ENCODE assay signal across 1 cellular context in the genomic region with DNA sequence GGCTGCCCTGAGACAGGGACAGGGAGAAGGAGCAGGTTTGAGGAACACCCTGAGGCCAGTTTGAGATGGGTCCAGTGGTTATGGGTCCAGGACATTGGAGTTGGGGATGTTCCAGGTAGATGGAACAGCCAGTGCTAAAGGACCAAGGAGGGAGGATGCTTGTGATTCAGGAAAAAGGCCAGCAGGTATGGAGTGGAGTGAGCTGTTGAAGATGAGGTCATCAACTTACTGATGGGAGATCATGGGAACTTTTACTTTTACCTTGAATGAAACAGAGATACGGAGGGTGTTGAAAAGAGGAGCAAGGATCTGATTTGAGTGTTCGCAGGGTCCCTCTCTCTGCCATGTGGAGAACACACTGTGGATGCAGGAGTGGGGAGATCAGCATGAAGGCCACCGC.
A peak's percentile ranks its signal among the peaks of the same experiment; 100 is the strongest.
TF ChIP-seq lines count a peak whose summit lies in the region.

No MANE protein-coding gene starts in this region.

TF ChIP-seq in HEK293, 187 proteins besides CTCF, POLR2A, EP300 and RAD21 (continued from another document):
- TF ChIP-seq SALL2 (tag by site-specific recombination; IDR thresholded peaks at IDR 0.05; ENCODE audit: borderline replicate concordance): peak; percentile 38; the same call in 1 of the 2 replicates
- TF ChIP-seq, protein P1, sequence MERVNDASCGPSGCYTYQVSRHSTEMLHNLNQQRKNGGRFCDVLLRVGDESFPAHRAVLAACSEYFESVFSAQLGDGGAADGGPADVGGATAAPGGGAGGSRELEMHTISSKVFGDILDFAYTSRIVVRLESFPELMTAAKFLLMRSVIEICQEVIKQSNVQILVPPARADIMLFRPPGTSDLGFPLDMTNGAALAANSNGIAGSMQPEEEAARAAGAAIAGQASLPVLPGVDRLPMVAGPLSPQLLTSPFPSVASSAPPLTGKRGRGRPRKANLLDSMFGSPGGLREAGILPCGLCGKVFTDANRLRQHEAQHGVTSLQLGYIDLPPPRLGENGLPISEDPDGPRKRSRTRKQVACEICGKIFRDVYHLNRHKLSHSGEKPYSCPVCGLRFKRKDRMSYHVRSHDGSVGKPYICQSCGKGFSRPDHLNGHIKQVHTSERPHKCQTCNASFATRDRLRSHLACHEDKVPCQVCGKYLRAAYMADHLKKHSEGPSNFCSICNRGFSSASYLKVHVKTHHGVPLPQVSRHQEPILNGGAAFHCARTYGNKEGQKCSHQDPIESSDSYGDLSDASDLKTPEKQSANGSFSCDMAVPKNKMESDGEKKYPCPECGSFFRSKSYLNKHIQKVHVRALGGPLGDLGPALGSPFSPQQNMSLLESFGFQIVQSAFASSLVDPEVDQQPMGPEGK (tag by site-specific recombination; IDR thresholded peaks at IDR 0.05): 0 out of 2 replicates have a peak, but pooled peaks have one; percentile 15
- TF ChIP-seq ZNF629 (tag by site-specific recombination; IDR thresholded peaks at IDR 0.05): 0 out of 2 replicates have a peak, but pooled peaks have one; percentile 48
- no peak for TF ChIP-seq ZNF274 (IDR thresholded peaks at IDR 0.05; ENCODE audit: low read length)
- no peak for TF ChIP-seq ZNF274 (tag by site-specific recombination; IDR thresholded peaks at IDR 0.05; ENCODE audit: borderline replicate concordance)
- TF ChIP-seq ZNF112 (tag by site-specific recombination; IDR thresholded peaks at IDR 0.05): no peak
- peak; percentile 52; the same call in 1 of the 2 replicates for TF ChIP-seq ZNF169 (tag by site-specific recombination; IDR thresholded peaks at IDR 0.05)
- TF ChIP-seq, protein P2, sequence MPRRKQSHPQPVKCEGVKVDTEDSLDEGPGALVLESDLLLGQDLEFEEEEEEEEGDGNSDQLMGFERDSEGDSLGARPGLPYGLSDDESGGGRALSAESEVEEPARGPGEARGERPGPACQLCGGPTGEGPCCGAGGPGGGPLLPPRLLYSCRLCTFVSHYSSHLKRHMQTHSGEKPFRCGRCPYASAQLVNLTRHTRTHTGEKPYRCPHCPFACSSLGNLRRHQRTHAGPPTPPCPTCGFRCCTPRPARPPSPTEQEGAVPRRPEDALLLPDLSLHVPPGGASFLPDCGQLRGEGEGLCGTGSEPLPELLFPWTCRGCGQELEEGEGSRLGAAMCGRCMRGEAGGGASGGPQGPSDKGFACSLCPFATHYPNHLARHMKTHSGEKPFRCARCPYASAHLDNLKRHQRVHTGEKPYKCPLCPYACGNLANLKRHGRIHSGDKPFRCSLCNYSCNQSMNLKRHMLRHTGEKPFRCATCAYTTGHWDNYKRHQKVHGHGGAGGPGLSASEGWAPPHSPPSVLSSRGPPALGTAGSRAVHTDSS (tag by site-specific recombination; IDR thresholded peaks at IDR 0.05): no peak
- TF ChIP-seq ZNF548 (tag by site-specific recombination; IDR thresholded peaks at IDR 0.05): peak; percentile 16; the same call in 1 of the 2 replicates
- TF ChIP-seq, protein P3, sequence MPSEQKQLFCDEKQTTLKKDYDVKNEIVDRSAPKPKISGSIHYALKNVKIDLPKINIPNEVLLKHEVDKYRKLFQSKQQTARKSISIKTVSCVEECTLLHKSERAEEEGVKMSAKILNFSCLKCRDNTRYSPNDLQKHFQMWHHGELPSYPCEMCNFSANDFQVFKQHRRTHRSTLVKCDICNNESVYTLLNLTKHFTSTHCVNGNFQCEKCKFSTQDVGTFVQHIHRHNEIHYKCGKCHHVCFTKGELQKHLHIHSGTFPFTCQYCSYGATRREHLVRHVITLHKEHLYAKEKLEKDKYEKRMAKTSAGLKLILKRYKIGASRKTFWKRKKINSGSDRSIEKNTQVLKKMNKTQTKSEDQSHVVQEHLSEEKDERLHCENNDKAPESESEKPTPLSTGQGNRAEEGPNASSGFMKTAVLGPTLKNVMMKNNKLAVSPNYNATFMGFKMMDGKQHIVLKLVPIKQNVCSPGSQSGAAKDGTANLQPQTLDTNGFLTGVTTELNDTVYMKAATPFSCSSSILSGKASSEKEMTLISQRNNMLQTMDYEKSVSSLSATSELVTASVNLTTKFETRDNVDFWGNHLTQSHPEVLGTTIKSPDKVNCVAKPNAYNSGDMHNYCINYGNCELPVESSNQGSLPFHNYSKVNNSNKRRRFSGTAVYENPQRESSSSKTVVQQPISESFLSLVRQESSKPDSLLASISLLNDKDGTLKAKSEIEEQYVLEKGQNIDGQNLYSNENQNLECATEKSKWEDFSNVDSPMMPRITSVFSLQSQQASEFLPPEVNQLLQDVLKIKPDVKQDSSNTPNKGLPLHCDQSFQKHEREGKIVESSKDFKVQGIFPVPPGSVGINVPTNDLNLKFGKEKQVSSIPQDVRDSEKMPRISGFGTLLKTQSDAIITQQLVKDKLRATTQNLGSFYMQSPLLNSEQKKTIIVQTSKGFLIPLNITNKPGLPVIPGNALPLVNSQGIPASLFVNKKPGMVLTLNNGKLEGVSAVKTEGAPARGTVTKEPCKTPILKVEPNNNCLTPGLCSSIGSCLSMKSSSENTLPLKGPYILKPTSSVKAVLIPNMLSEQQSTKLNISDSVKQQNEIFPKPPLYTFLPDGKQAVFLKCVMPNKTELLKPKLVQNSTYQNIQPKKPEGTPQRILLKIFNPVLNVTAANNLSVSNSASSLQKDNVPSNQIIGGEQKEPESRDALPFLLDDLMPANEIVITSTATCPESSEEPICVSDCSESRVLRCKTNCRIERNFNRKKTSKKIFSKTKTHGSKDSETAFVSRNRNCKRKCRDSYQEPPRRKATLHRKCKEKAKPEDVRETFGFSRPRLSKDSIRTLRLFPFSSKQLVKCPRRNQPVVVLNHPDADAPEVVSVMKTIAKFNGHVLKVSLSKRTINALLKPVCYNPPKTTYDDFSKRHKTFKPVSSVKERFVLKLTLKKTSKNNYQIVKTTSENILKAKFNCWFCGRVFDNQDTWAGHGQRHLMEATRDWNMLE (tag by site-specific recombination; conservative IDR thresholded peaks at IDR 0.05; ENCODE audit: low read depth): no peak
- 0 out of 2 replicates have a peak, but pooled peaks have one; percentile 25 for TF ChIP-seq SP7 (tag by site-specific recombination; IDR thresholded peaks at IDR 0.05)
- TF ChIP-seq ZBTB20 (tag by site-specific recombination; IDR thresholded peaks at IDR 0.05): no peak
- TF ChIP-seq, protein P4, sequence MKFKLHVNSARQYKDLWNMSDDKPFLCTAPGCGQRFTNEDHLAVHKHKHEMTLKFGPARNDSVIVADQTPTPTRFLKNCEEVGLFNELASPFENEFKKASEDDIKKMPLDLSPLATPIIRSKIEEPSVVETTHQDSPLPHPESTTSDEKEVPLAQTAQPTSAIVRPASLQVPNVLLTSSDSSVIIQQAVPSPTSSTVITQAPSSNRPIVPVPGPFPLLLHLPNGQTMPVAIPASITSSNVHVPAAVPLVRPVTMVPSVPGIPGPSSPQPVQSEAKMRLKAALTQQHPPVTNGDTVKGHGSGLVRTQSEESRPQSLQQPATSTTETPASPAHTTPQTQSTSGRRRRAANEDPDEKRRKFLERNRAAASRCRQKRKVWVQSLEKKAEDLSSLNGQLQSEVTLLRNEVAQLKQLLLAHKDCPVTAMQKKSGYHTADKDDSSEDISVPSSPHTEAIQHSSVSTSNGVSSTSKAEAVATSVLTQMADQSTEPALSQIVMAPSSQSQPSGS (tag by site-specific recombination; IDR thresholded peaks at IDR 0.05; ENCODE audit: low read depth): peak; percentile 90
- TF ChIP-seq ZNF366 (tag by site-specific recombination; conservative IDR thresholded peaks at IDR 0.05): peak; percentile 40; the same call in 1 of the 2 replicates
- peak; percentile 64 for TF ChIP-seq PRDM1 (tag by site-specific recombination; IDR thresholded peaks at IDR 0.05)
- TF ChIP-seq KLF8 (tag by site-specific recombination; IDR thresholded peaks at IDR 0.05): peak; percentile 59; the same call in 1 of the 2 replicates
- peak; percentile 34; the same call in 1 of the 2 replicates for TF ChIP-seq KLF16 (tag by site-specific recombination; IDR thresholded peaks at IDR 0.05)
TF ChIP-seq in HEK293: peak in this region for 25.
